ENCODE assay signal across 1 cellular context in genomic region chr17:63571632-63572310, GRCh38.
A peak's percentile ranks its signal among the peaks of the same experiment; 100 is the strongest.
TF ChIP-seq lines count a peak whose summit lies in the region.

No MANE protein-coding gene starts in this region.

TF ChIP-seq in SK-N-SH, 30 proteins besides CTCF, POLR2A, EP300 and RAD21 (continued from another document):
- TF ChIP-seq ZBTB33 (IDR thresholded peaks at IDR 0.05; ENCODE audit: borderline replicate concordance, low read depth) (no peak), JUND (IDR thresholded peaks at IDR 0.05) (peak; percentile 86), REST (IDR thresholded peaks at IDR 0.05; ENCODE audit: low read depth, low read length) (no peak), TEAD4 (IDR thresholded peaks at IDR 0.05; ENCODE audit: borderline replicate concordance, insufficient read depth) (no peak), ELF1 (IDR thresholded peaks at IDR 0.05) (no peak), USF2 (IDR thresholded peaks at IDR 0.05; ENCODE audit: borderline replicate concordance, low read depth, low read length) (no peak), NRF1 (IDR thresholded peaks at IDR 0.05; ENCODE audit: low read depth, low read length) (no peak), GABPA (IDR thresholded peaks at IDR 0.05; ENCODE audit: low read depth) (no peak), MXI1 (IDR thresholded peaks at IDR 0.05; ENCODE audit: low read depth, low read length) (no peak), TCF12 (IDR thresholded peaks at IDR 0.05) (peak; percentile 66; the same call in 1 of the 2 replicates), FOXJ3 (CRISPR knock-in tag; IDR thresholded peaks at IDR 0.05) (no peak), YY1 (IDR thresholded peaks at IDR 0.05; ENCODE audit: low read depth) (no peak), EZH2phosphoT487 (IDR thresholded peaks at IDR 0.05; ENCODE audit: borderline replicate concordance, low read depth) (no peak), NFIC (IDR thresholded peaks at IDR 0.05; ENCODE audit: borderline replicate concordance) (no peak)
TF ChIP-seq in SK-N-SH: peak in this region for 5.
